Comparison of ENCODE assay signal across 25 cellular contexts in genomic region chr15:68265674-68266073, GRCh38.
"Had no signal": no experiment of that assay in that cellular context is flagged by ENCODE, and none has a peak within 500 bp of the region (broad histone marks: within the 10 kb centered on the region; RNA-seq: fewer than 3 reads in every experiment).

No MANE protein-coding gene starts in this region.

- H3K4me1 Mint-ChIP-seq: activated CD4-positive, alpha-beta T cell treated with anti-CD3 and anti-CD28 coated beads, Interleukin-2, amount 10 ng/mL, durations not matched to agents 24 days and 14 days; activated T-helper 17 cell treated with anti-CD3 and anti-CD28 coated beads, Interleukin-2, amount 50 U/mL, for 72 hours; brain; central memory CD8-positive, alpha-beta T cell; T-helper 17 cell had no signal

- ATAC-seq: activated T-helper 17 cell treated with anti-CD3 and anti-CD28 coated beads, Interleukin-2, amount 50 U/mL, for 72 hours; T-helper 17 cell; WTC11 had no signal

- H3K27ac Mint-ChIP-seq: activated CD4-positive, alpha-beta T cell treated with anti-CD3 and anti-CD28 coated beads, Interleukin-2, amount 10 ng/mL, durations not matched to agents 24 days and 14 days; activated naive CD4-positive, alpha-beta T cell treated with anti-CD3 and anti-CD28 coated beads for 36 hours; activated naive CD8-positive, alpha-beta T cell; activated T-helper 17 cell treated with anti-CD3 and anti-CD28 coated beads, Interleukin-2, amount 50 U/mL, for 72 hours; brain; T-helper 17 cell; WTC11 had no signal

- H3K9me3 Mint-ChIP-seq: activated CD4-positive, alpha-beta T cell treated with anti-CD3 and anti-CD28 coated beads, Interleukin-2, amount 10 ng/mL, durations not matched to agents 24 days and 14 days; activated naive CD4-positive, alpha-beta T cell treated with anti-CD3 and anti-CD28 coated beads for 36 hours; activated T-helper 17 cell treated with anti-CD3 and anti-CD28 coated beads, Interleukin-2, amount 50 U/mL, for 72 hours; central memory CD8-positive, alpha-beta T cell had no signal

- FAIRE-seq: astrocyte, RCC 7860 had no signal

- H3K36me3 Mint-ChIP-seq: activated naive CD8-positive, alpha-beta T cell; brain; WTC11 had no signal

- H3K4me3 Mint-ChIP-seq: activated CD4-positive, alpha-beta T cell treated with anti-CD3 and anti-CD28 coated beads, Interleukin-2, amount 10 ng/mL, durations not matched to agents 24 days and 14 days; activated naive CD4-positive, alpha-beta T cell treated with anti-CD3 and anti-CD28 coated beads for 36 hours; activated naive CD8-positive, alpha-beta T cell; activated T-helper 17 cell treated with anti-CD3 and anti-CD28 coated beads, Interleukin-2, amount 50 U/mL, for 72 hours; brain; central memory CD8-positive, alpha-beta T cell; T-helper 17 cell; WTC11 had no signal

- DNase-seq: activated CD4-positive, alpha-beta T cell treated with anti-CD3 and anti-CD28 coated beads for 1 hour; activated CD4-positive, alpha-beta T cell treated with anti-CD3 and anti-CD28 coated beads, Interleukin-2, amount 10 ng/mL, durations not matched to agents 24 days and 14 days; activated CD4-positive, alpha-beta T cell treated with anti-CD3 and anti-CD28 coated beads, Interleukin-2, amount 50 U/mL, for 48 hours; activated gamma-delta T cell; activated naive CD4-positive, alpha-beta T cell treated with anti-CD3 and anti-CD28 coated beads for 36 hours; activated T-cell treated with anti-CD3 and anti-CD28 coated beads for 4 hours; activated T-cell treated with anti-CD3 and anti-CD28 coated beads, Interleukin-2, amount 50 U/mL, for 48 hours; amygdala; Kasumi-1; NCI-H1105 treated with DMSO at 0.1 percent for 48 hours; NCI-H1436 treated with DMSO at 0.1 percent for 48 hours; NCI-H187; NCI-H2081; NCI-H510A treated with DMSO at 0.1 percent for 48 hours; NCI-H69; SIG-M5; T-helper 17 cell; T-helper 9 cell had no signal
